In genomic region chr3:117603097-117603496, GRCh38 we compare ENCODE assay signal across 1 cellular context.
TF ChIP-seq lines count a peak whose summit lies in the region.

No MANE protein-coding gene starts in this region.

TF ChIP-seq in GM23338, 12 proteins besides CTCF, POLR2A, EP300 and RAD21 (continued from another document):
- TF ChIP-seq ZNF114 (CRISPR knock-in tag; IDR thresholded peaks at IDR 0.05) (no peak), NANOG (IDR thresholded peaks at IDR 0.05; ENCODE audit: borderline replicate concordance) (no peak), CREB1 (CRISPR knock-in tag; IDR thresholded peaks at IDR 0.05; ENCODE audit: low read depth) (no peak), STAT1 (IDR thresholded peaks at IDR 0.05; ENCODE audit: unreplicated experiment) (no peak), JUNB (IDR thresholded peaks at IDR 0.05; ENCODE audit: unreplicated experiment) (no peak), EZH2 (IDR thresholded peaks at IDR 0.05; ENCODE audit: low read depth, unreplicated experiment) (no peak)
TF ChIP-seq in GM23338: peak in this region for 0.
